Comparison of ENCODE assay signal across 9 cellular contexts in the genomic region with DNA sequence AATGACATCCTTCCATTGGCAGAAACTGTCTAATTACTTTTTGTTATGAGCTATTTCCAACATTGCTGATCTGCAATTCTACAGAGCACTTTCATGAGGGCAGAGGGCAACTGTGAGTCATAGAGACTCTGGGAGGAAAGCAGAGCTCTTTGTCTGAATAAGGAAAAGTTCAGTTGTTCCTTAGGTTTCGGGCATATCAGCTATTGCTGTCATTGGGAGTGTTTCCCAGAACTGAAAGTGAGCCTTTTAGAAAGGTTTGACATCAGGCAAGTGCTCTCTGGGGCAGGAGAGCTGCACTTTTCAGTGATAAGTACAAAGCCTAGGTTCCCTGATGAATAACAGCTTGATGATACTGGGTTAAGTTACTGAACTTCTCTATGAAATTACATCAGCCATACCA.
A peak's percentile ranks its signal among the peaks of the same experiment; 100 is the strongest.
DNase-seq lines count a peak whose midpoint lies in the region; ATAC-seq and TF ChIP-seq lines count a peak whose summit lies in the region.
"Had no signal": no experiment of that assay in that cellular context is flagged by ENCODE, and none has a peak within 500 bp of the region (broad histone marks: within the 10 kb centered on the region; RNA-seq: fewer than 3 reads in every experiment).

No MANE protein-coding gene starts in this region.

- H3K36me3 ChIP-seq in RWPE2 (ENCODE audit: low read depth) (no peaks in the 10 kb centered on the region), neuronal stem cell (replicated peaks in 1 of 2; ENCODE audit: control insufficient read depth in 2 of 2, insufficient read depth in 2 of 2, low read length in 2 of 2) (no peaks in the 10 kb centered on the region)
- H3K36me3 ChIP-seq in CD8-positive, alpha-beta T cell (ENCODE audit: insufficient read depth, low read length): no peaks in the 10 kb centered on the region

- no peak overlapping the region for H4K8ac ChIP-seq in neuronal stem cell (ENCODE audit: low read depth, low read length)

- H3K9me3 ChIP-seq in RWPE2 (ENCODE audit: severe bottlenecking) (no peaks in the 10 kb centered on the region), neuronal stem cell (replicated peaks in 1 of 2; ENCODE audit: control insufficient read depth in 2 of 2, insufficient read depth in 1 of 2, low read depth in 1 of 2, low read length in 2 of 2) (no peaks in the 10 kb centered on the region)
- no peaks in the 10 kb centered on the region for H3K9me3 ChIP-seq in CD8-positive, alpha-beta T cell (ENCODE audit: low read length)

- CTCF ChIA-PET in CD8-positive, alpha-beta T cell (lab: Charles Lee): no interaction called here

- no peak overlapping the region for H3K9ac ChIP-seq in neuronal stem cell (ENCODE audit: low read depth, low read length, poor library complexity)

- H3K27ac ChIP-seq in RWPE2 (ENCODE audit: poor library complexity, severe bottlenecking): peak overlapping the region; percentile 56
- no peak overlapping the region for H3K27ac ChIP-seq in neuronal stem cell (replicated peaks; ENCODE audit: low read length)
- H3K27ac ChIP-seq in CD8-positive, alpha-beta T cell (ENCODE audit: low read depth, low read length): no peak overlapping the region

- peak overlapping the region; percentile 18 for H2AFZ ChIP-seq in neuronal stem cell (ENCODE audit: low read length)

- no peak overlapping the region for H3K4ac ChIP-seq in neuronal stem cell (ENCODE audit: low read length)

- no peak overlapping the region for H3K27ac Mint-ChIP-seq in natural killer cell treated with Interleukin-12 subunit alpha and Interleukin-12 subunit beta and Interleukin-15 and Interleukin-18, amount 100 ng/mL, for 72 hours
- H3K27ac Mint-ChIP-seq in CD8-positive, alpha-beta T cell: no peak overlapping the region
- H3K27ac Mint-ChIP-seq in activated T-cell treated with anti-CD3 and anti-CD28 coated beads, Interleukin-2, amount 50 U/mL, for 24 hours: no peak overlapping the region

- H3K9me3 Mint-ChIP-seq in natural killer cell treated with Interleukin-12 subunit alpha and Interleukin-12 subunit beta and Interleukin-15 and Interleukin-18, amount 100 ng/mL, for 72 hours: peaks cover 7% of the 10 kb centered on the region
- no peaks in the 10 kb centered on the region for H3K9me3 Mint-ChIP-seq in CD8-positive, alpha-beta T cell
- no peaks in the 10 kb centered on the region for H3K9me3 Mint-ChIP-seq in activated T-cell treated with anti-CD3 and anti-CD28 coated beads, Interleukin-2, amount 50 U/mL, for 24 hours

- H3K18ac ChIP-seq in neuronal stem cell (ENCODE audit: low read length): no peak overlapping the region

- no peaks in the 10 kb centered on the region for H3K36me3 Mint-ChIP-seq in natural killer cell treated with Interleukin-12 subunit alpha and Interleukin-12 subunit beta and Interleukin-15 and Interleukin-18, amount 100 ng/mL, for 72 hours
- H3K36me3 Mint-ChIP-seq in CD8-positive, alpha-beta T cell: no peaks in the 10 kb centered on the region
- no peaks in the 10 kb centered on the region for H3K36me3 Mint-ChIP-seq in activated T-cell treated with anti-CD3 and anti-CD28 coated beads, Interleukin-2, amount 50 U/mL, for 24 hours (ENCODE audit: low read depth)

- no peaks in the 10 kb centered on the region for H3K4me1 Mint-ChIP-seq in natural killer cell treated with Interleukin-12 subunit alpha and Interleukin-12 subunit beta and Interleukin-15 and Interleukin-18, amount 100 ng/mL, for 72 hours (ENCODE audit: low read depth in 2 of 2)
- H3K4me1 Mint-ChIP-seq in CD8-positive, alpha-beta T cell (ENCODE audit: low read depth): no peaks in the 10 kb centered on the region
- no peaks in the 10 kb centered on the region for H3K4me1 Mint-ChIP-seq in activated T-cell treated with anti-CD3 and anti-CD28 coated beads, Interleukin-2, amount 50 U/mL, for 24 hours (ENCODE audit: low read depth)
- H3K4me1 Mint-ChIP-seq: central memory CD8-positive, alpha-beta T cell had no signal

- H3K4me1 ChIP-seq in RWPE2 (ENCODE audit: insufficient read depth, poor library complexity, severe bottlenecking) (peaks cover 34% of the 10 kb centered on the region), neuronal stem cell (ENCODE audit: control insufficient read depth in 2 of 2, insufficient read depth in 1 of 2, low read depth in 1 of 2, low read length in 2 of 2) (peaks cover 2 to 5% of the 10 kb centered on the region in 2 donors)
- H3K4me1 ChIP-seq in CD8-positive, alpha-beta T cell (ENCODE audit: insufficient read depth, low read length): no peaks in the 10 kb centered on the region

- no peaks in the 10 kb centered on the region for H3K79me1 ChIP-seq in neuronal stem cell (ENCODE audit: low read depth, low read length)

- H2BK15ac ChIP-seq in neuronal stem cell (ENCODE audit: low read length): no peak overlapping the region

- H3K14ac ChIP-seq in neuronal stem cell (ENCODE audit: low read length): no peak overlapping the region

- ATAC-seq in RWPE2 (ENCODE audit: low read depth): peak; percentile 90
- no peak for ATAC-seq in natural killer cell treated with Interleukin-12 subunit alpha and Interleukin-12 subunit beta and Interleukin-15 and Interleukin-18, amount 100 ng/mL, for 72 hours
- ATAC-seq in CD8-positive, alpha-beta T cell: no peak
- ATAC-seq in GM19397 (IDR thresholded peaks at IDR 0.05; ENCODE audit: unreplicated experiment): no peak

- DNase-seq in AG08396 (ENCODE audit: low spot score) (peak; percentile 61), RWPE2 (ENCODE audit: low spot score) (no peak), fibroblast of the aortic adventitia (ENCODE audit: low read depth) (peak; percentile 89), neuronal stem cell (ENCODE audit: low spot score) (no peak)
- DNase-seq in natural killer cell treated with Interleukin-12 subunit alpha and Interleukin-12 subunit beta and Interleukin-15 and Interleukin-18, amount 100 ng/mL, for 72 hours (ENCODE audit: low spot score): no peak
- DNase-seq in CD8-positive, alpha-beta T cell: no peak
- no peak for DNase-seq in activated T-cell treated with anti-CD3 and anti-CD28 coated beads, Interleukin-2, amount 50 U/mL, for 24 hours

- H4K91ac ChIP-seq in neuronal stem cell (ENCODE audit: low read depth, low read length, poor library complexity): no peak overlapping the region

- H3K4me3 ChIP-seq in RWPE2 (ENCODE audit: severe bottlenecking) (no peak overlapping the region), fibroblast of the aortic adventitia (ENCODE audit: low read depth, low read length) (no peak overlapping the region), neuronal stem cell (ENCODE audit: low read length in 2 of 2) (no peak overlapping the region)
- no peak overlapping the region for H3K4me3 ChIP-seq in CD8-positive, alpha-beta T cell (ENCODE audit: low read depth, low read length)

- H3K27me3 ChIP-seq in RWPE2 (ENCODE audit: insufficient read depth, poor library complexity, severe bottlenecking): no peaks in the 10 kb centered on the region
- no peaks in the 10 kb centered on the region for H3K27me3 ChIP-seq in neuronal stem cell (ENCODE audit: control insufficient read depth in 3 of 3, insufficient read depth in 3 of 3, low read depth in 1 of 3, low read length in 3 of 3)
- no peaks in the 10 kb centered on the region for H3K27me3 ChIP-seq in CD8-positive, alpha-beta T cell (ENCODE audit: insufficient read depth, low read length)

- no peak overlapping the region for H2AK5ac ChIP-seq in neuronal stem cell (ENCODE audit: low read depth, low read length)

- POLR2A ChIA-PET in CD8-positive, alpha-beta T cell (lab: Charles Lee): no interaction called here

- no peak overlapping the region for H2BK12ac ChIP-seq in neuronal stem cell (ENCODE audit: low read length)

- no peak overlapping the region for H3K4me3 Mint-ChIP-seq in natural killer cell treated with Interleukin-12 subunit alpha and Interleukin-12 subunit beta and Interleukin-15 and Interleukin-18, amount 100 ng/mL, for 72 hours
- no peak overlapping the region for H3K4me3 Mint-ChIP-seq in CD8-positive, alpha-beta T cell
- no peak overlapping the region for H3K4me3 Mint-ChIP-seq in activated T-cell treated with anti-CD3 and anti-CD28 coated beads, Interleukin-2, amount 50 U/mL, for 24 hours
- H3K4me3 Mint-ChIP-seq: central memory CD8-positive, alpha-beta T cell had no signal

- no peak overlapping the region for H3K23ac ChIP-seq in neuronal stem cell (ENCODE audit: low read depth, low read length, poor library complexity)

- intact Hi-C loops in CD8-positive, alpha-beta T cell (cut with DNase I, micrococcal nuclease): no loop called here

- H2BK120ac ChIP-seq in neuronal stem cell (ENCODE audit: low read depth, low read length): no peak overlapping the region

- WGBS in neuronal stem cell (ENCODE audit: extremely low coverage in 2 of 2, insufficient read length in 2 of 2, insufficient replicate concordance in 1 of 2), 2 donors: no CpG with 5 or more reads among the region's 1 CpG

- TF ChIP-seq CTCF in RWPE2 (IDR thresholded peaks at IDR 0.05; ENCODE audit: poor library complexity, severe bottlenecking) (no peak), fibroblast of the aortic adventitia (IDR thresholded peaks at IDR 0.05; ENCODE audit: insufficient read depth, low read length) (no peak)
- no peak for TF ChIP-seq CTCF in CD8-positive, alpha-beta T cell (IDR thresholded peaks at IDR 0.05)

- no peaks in the 10 kb centered on the region for H3K27me3 Mint-ChIP-seq in natural killer cell treated with Interleukin-12 subunit alpha and Interleukin-12 subunit beta and Interleukin-15 and Interleukin-18, amount 100 ng/mL, for 72 hours
- peaks cover 3% of the 10 kb centered on the region for H3K27me3 Mint-ChIP-seq in CD8-positive, alpha-beta T cell (ENCODE audit: low read depth)
- H3K27me3 Mint-ChIP-seq in activated T-cell treated with anti-CD3 and anti-CD28 coated beads, Interleukin-2, amount 50 U/mL, for 24 hours: no peaks in the 10 kb centered on the region
- H3K27me3 Mint-ChIP-seq: central memory CD8-positive, alpha-beta T cell had no signal

- H3K4me2 ChIP-seq in neuronal stem cell (ENCODE audit: insufficient read depth, low read length, poor library complexity, severe bottlenecking): no peak overlapping the region

- H2BK5ac ChIP-seq in neuronal stem cell (ENCODE audit: low read length): no peak overlapping the region

Comparison
In these comparisons a context has a peak if more than half of its experiments do, and no peak if none do; other contexts are left out.
1. DNase-seq: peak in AG08396 (single experiment) and fibroblast of the aortic adventitia (single experiment); none in RWPE2 (single experiment), neuronal stem cell (single experiment), natural killer cell treated with Interleukin-12 subunit alpha and Interleukin-12 subunit beta and Interleukin-15 and Interleukin-18, amount 100 ng/mL, for 72 hours (single experiment), CD8-positive, alpha-beta T cell (0 of 7) and activated T-cell treated with anti-CD3 and anti-CD28 coated beads, Interleukin-2, amount 50 U/mL, for 24 hours (single experiment).